In genomic region chr1:232369912-232370311, GRCh38 we compare ENCODE assay signal across 17 cellular contexts.
A peak's percentile ranks its signal among the peaks of the same experiment; 100 is the strongest.
DNase-seq lines count a peak whose midpoint lies in the region; ATAC-seq and TF ChIP-seq lines count a peak whose summit lies in the region.
"Had no signal": no experiment of that assay in that cellular context is flagged by ENCODE, and none has a peak within 500 bp of the region (broad histone marks: within the 10 kb centered on the region; RNA-seq: fewer than 3 reads in every experiment).

No MANE protein-coding gene starts in this region.

- peak overlapping the region in 7 of 10 donors; percentile 18 to 68 (median 40) for H3K27ac ChIP-seq in heart right ventricle
- H3K27ac ChIP-seq in right atrium auricular region, result peak overlapping the region; percentile 37 to 57
- H3K27ac ChIP-seq: BLaER1 treated with 17β-estradiol and CSF1 and Interleukin-3, amounts not matched to agents 10 nM and 100 nM; GM23248 had no signal

- 48 to 54% methylated on average over 4 of the region's 4 CpGs for WGBS in heart right ventricle, 2 donors

- peaks cover 7% of the 10 kb centered on the region for H3K4me1 Mint-ChIP-seq in endothelial cell (ENCODE audit: unreplicated experiment)
- no peaks in the 10 kb centered on the region for H3K4me1 Mint-ChIP-seq in neural crest cell
- H3K4me1 Mint-ChIP-seq: B cell had no signal

- H3K9me3 Mint-ChIP-seq in endothelial cell (ENCODE audit: unreplicated experiment), result peaks cover 5% of the 10 kb centered on the region
- H3K9me3 Mint-ChIP-seq in neural crest cell, result no peaks in the 10 kb centered on the region
- H3K9me3 Mint-ChIP-seq: CD8-positive, alpha-beta T cell had no signal

- H3K27ac Mint-ChIP-seq in endothelial cell (ENCODE audit: unreplicated experiment) (peak overlapping the region; percentile 25), neural crest cell (ENCODE audit: unreplicated experiment) (peak overlapping the region; percentile 13)
- H3K27ac Mint-ChIP-seq: B cell; CD8-positive, alpha-beta T cell had no signal

- intact Hi-C loops in heart right ventricle (cut with DNase I), result no loop called here

- TF ChIP-seq CTCF in endothelial cell (IDR thresholded peaks at IDR 0.05; ENCODE audit: unreplicated experiment), result no peak
- no peak for TF ChIP-seq CTCF in heart right ventricle (IDR thresholded peaks at IDR 0.05)
- TF ChIP-seq CTCF in right atrium auricular region (IDR thresholded peaks at IDR 0.05), result no peak
- no peak for TF ChIP-seq CTCF in neural crest cell (conservative IDR thresholded peaks at IDR 0.05)
- no peak for TF ChIP-seq CTCF in GM10266 (IDR thresholded peaks at IDR 0.05; ENCODE audit: control insufficient read depth, insufficient read depth, low read depth, missing control alignments)

- H3K4me3 Mint-ChIP-seq in endothelial cell (ENCODE audit: unreplicated experiment) (no peak overlapping the region), neural crest cell (no peak overlapping the region)
- H3K4me3 Mint-ChIP-seq: B cell; CD8-positive, alpha-beta T cell had no signal

- H3K9me3 ChIP-seq in heart right ventricle (no peaks in the 10 kb centered on the region), right atrium auricular region (no peaks in the 10 kb centered on the region)
- H3K9me3 ChIP-seq: BLaER1 treated with 17β-estradiol and CSF1 and Interleukin-3, amounts not matched to agents 10 nM and 100 nM; HAP-1 had no signal

- no peaks in the 10 kb centered on the region for H3K36me3 ChIP-seq in heart right ventricle
- H3K36me3 ChIP-seq in right atrium auricular region, result no peaks in the 10 kb centered on the region
- H3K36me3 ChIP-seq: BLaER1 treated with 17β-estradiol and CSF1 and Interleukin-3, amounts not matched to agents 10 nM and 100 nM; HAP-1 had no signal

- H3K36me3 Mint-ChIP-seq in endothelial cell (ENCODE audit: low read depth, unreplicated experiment) (peaks cover 5% of the 10 kb centered on the region), neural crest cell (ENCODE audit: low read depth) (no peaks in the 10 kb centered on the region)
- H3K36me3 Mint-ChIP-seq: CD8-positive, alpha-beta T cell had no signal

- DNase-seq in endothelial cell (ENCODE audit: low spot score), result no peak
- peak in 1 of 2 donors; percentile 27 for DNase-seq in heart right ventricle
- DNase-seq in right atrium auricular region (ENCODE audit: low spot score), result no peak
- DNase-seq in neural crest cell (ENCODE audit: low read depth, low spot score), result no peak
- DNase-seq in GM10266 (ENCODE audit: extremely low spot score), result no peak
- no peak for DNase-seq in ecto neural progenitor cell (ENCODE audit: low spot score)
- no peak for DNase-seq in NCI-H2107 treated with DMSO at 0.1 percent for 48 hours (lab: John Stamatoyannopoulos, UW; ENCODE audit: unreplicated experiment)
- DNase-seq: Calu3; CD8-positive, alpha-beta T cell; DMS79 treated with DMSO at 0.1 percent for 48 hours; GF-D8; GM23248; IMR-90 had no signal

- H3K27me3 ChIP-seq in heart right ventricle (no peaks in the 10 kb centered on the region), right atrium auricular region (no peaks in the 10 kb centered on the region)
- H3K27me3 ChIP-seq: BLaER1 treated with 17β-estradiol and CSF1 and Interleukin-3, amounts not matched to agents 10 nM and 100 nM had no signal

- peak; percentile 62 to 89 (median 80) for ATAC-seq in heart right ventricle
- ATAC-seq: CD8-positive, alpha-beta T cell; GM12878 had no signal

- no peak overlapping the region for H3K4me3 ChIP-seq in heart right ventricle
- no peak overlapping the region for H3K4me3 ChIP-seq in right atrium auricular region
- H3K4me3 ChIP-seq: BLaER1 treated with 17β-estradiol and CSF1 and Interleukin-3, amounts not matched to agents 10 nM and 100 nM; GM12878; GM23248; HAP-1 had no signal

- H3K27me3 Mint-ChIP-seq in endothelial cell (ENCODE audit: unreplicated experiment) (peaks cover 8% of the 10 kb centered on the region), neural crest cell (ENCODE audit: low read depth) (no peaks in the 10 kb centered on the region)

- H3K4me1 ChIP-seq in heart right ventricle (peaks cover 0 to 11% (median 0%) of the 10 kb centered on the region in 9 donors), right atrium auricular region (peaks cover 0 to 12% of the 10 kb centered on the region in 2 donors)
